18 cellular contexts compared by ENCODE assay signal in the genomic region with DNA sequence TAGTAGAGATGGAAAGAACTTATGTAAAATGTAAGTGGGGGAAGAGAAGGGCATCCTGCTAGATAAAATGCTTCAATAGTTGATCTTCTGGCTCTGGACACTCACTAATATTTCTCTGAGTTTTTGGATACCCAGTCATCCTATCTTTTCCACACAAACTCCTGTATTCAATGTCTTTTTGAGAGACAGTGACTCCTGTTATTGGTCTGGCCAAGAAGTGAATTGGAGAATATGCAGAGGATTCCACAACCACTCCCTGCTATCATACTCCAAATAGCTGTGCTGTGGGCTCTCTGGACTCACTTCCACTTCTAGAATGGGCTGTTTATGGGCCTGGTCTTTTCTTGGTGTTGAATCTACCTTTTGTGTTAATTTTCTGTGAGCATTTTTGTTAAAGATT.
DNase-seq lines count a peak whose midpoint lies in the region; ATAC-seq lines count a peak whose summit lies in the region.
"Had no signal": no experiment of that assay in that cellular context is flagged by ENCODE, and none has a peak within 500 bp of the region (broad histone marks: within the 10 kb centered on the region; RNA-seq: fewer than 3 reads in every experiment).

No MANE protein-coding gene starts in this region.

- H3K27ac ChIP-seq in GM23248 (no peak overlapping the region), right cardiac atrium (ENCODE audit: low read length) (no peak overlapping the region)
- H3K27ac ChIP-seq: C4-2B had no signal

- peaks cover 7% of the 10 kb centered on the region for H3F3A ChIP-seq in GM23248 (ENCODE audit: insufficient read depth)

- intact Hi-C loops in right cardiac atrium (cut with DNase I): no loop called here

- no peaks in the 10 kb centered on the region for H3K36me3 ChIP-seq in GM23248 (ENCODE audit: low read depth)

- H3K4me3 ChIP-seq in GM23248 (no peak overlapping the region), right cardiac atrium (ENCODE audit: low read length) (no peak overlapping the region)
- H3K4me3 ChIP-seq: GM12878 had no signal

- H3K9ac ChIP-seq in GM23248: no peak overlapping the region

- no peaks in the 10 kb centered on the region; the same call in 1 of the 2 replicates for H3K9me2 ChIP-seq in GM23248 (ENCODE audit: insufficient read depth)

- in situ Hi-C loops in GM23248 (cut with MboI): no loop called here

- H3K79me2 ChIP-seq in GM23248 (ENCODE audit: insufficient read depth): no peaks in the 10 kb centered on the region

- DNase-seq in GM23248 (no peak), NCI-H69 (lab: John Stamatoyannopoulos, UW) (peak; percentile 62), myocyte (ENCODE audit: low read depth) (peak; percentile 28), SKM-1 (lab: John Stamatoyannopoulos, UW; ENCODE audit: unreplicated experiment) (no peak), right cardiac atrium (no peak), NCI-H187 treated with DMSO at 0.1 percent for 48 hours (lab: John Stamatoyannopoulos, UW) (no peak)
- DNase-seq in activated CD4-positive, CD25-positive, alpha-beta regulatory T cell treated with anti-CD3 and anti-CD28 coated beads, Interleukin-2, amount 50 U/mL, for 72 hours: no peak
- DNase-seq: ACHN; AML-193; CD4-positive, alpha-beta T cell; DMS153; DMS79; GOT3; H7; KBM-7 had no signal

- H3K9me3 ChIP-seq in GM23248 (ENCODE audit: low read depth): no peaks in the 10 kb centered on the region
- no peaks in the 10 kb centered on the region for H3K9me3 ChIP-seq in right cardiac atrium (ENCODE audit: control insufficient read depth, low read length)

- H3K4me1 ChIP-seq in GM23248 (ENCODE audit: insufficient read depth): peaks cover 19% of the 10 kb centered on the region; the same call in 1 of the 2 replicates
- no peaks in the 10 kb centered on the region for H3K4me1 ChIP-seq in right cardiac atrium (ENCODE audit: control insufficient read depth, insufficient read depth, low read length)

- H2AFZ ChIP-seq in GM23248: 0 out of 2 replicates have a peak overlapping the region, but pooled peaks have one; percentile 12

- no peak overlapping the region for H3K4me2 ChIP-seq in GM23248 (ENCODE audit: unreplicated experiment)

- no peak for ATAC-seq in right cardiac atrium
- ATAC-seq: GM12878, HepG2 had no signal

- no peaks in the 10 kb centered on the region for H4K20me1 ChIP-seq in GM23248 (ENCODE audit: insufficient read depth)

- H3K27me3 ChIP-seq in GM23248 (replicated peaks; ENCODE audit: insufficient read depth) (no peaks in the 10 kb centered on the region), right cardiac atrium (ENCODE audit: control insufficient read depth, insufficient read depth) (no peaks in the 10 kb centered on the region)

Comparison
In these comparisons a context has a peak if more than half of its experiments do, and no peak if none do; other contexts are left out.
1. DNase-seq: peak in NCI-H69 (single experiment) and myocyte (single experiment); none in GM23248 (single experiment), SKM-1 (single experiment), right cardiac atrium (0 of 3), activated CD4-positive, CD25-positive, alpha-beta regulatory T cell treated with anti-CD3 and anti-CD28 coated beads, Interleukin-2, amount 50 U/mL, for 72 hours (single experiment) and NCI-H187 treated with DMSO at 0.1 percent for 48 hours (single experiment).